In the genomic region with DNA sequence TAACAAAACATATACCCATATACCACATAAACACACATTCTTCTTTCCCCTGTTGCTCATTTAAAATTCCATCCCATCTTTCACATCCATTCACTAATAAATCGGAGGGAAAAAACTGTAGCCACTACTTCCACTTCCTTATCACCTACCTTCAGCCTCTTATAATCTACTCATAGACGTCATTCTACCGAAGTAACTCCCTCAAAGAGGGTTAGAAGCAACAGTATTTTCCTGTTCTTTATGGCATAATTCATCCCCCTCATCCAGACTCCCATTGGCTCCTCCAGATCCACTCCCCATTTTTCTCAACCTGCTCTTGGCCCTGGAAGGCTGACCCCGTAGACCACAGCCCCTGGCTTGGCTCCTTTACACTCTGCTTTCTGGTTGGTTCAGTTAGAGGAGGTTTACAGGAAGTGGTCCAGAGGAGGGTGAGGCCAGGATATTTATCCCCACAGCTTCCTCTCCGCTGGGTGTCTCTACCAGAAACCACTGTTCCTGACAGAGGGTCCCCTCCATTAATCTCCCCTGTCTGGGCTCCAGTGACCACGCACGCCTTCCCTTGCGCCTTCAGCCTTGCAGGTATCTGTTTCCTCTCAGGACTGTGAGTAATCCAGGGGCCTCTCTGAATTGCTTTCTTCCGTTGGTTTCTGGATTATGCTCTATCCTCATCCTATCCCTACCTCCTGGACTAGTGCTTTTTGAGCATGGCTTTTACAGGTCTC, we compare ENCODE assay signal across 15 cellular contexts. TPM values are rescaled to one million over a fixed set of nuclear protein-coding genes. Genes with fewer than 3 reads are reported as not detected.
DNase-seq lines count a peak whose midpoint lies in the region; ATAC-seq and TF ChIP-seq lines count a peak whose summit lies in the region.
"Had no signal": no experiment of that assay in that cellular context is flagged by ENCODE, and none has a peak within 500 bp of the region (broad histone marks: within the 10 kb centered on the region; RNA-seq: fewer than 3 reads in every experiment).

No MANE protein-coding gene starts in this region.

- H3K27me3 Mint-ChIP-seq in CD4-positive, CD25-positive, alpha-beta regulatory T cell = peaks cover 27% of the 10 kb centered on the region
- H3K27me3 Mint-ChIP-seq in GM23338 (ENCODE audit: insufficient read depth, low read depth, poor library complexity) = peaks cover 2% of the 10 kb centered on the region

- H3K18ac ChIP-seq in mesenchymal stem cell (ENCODE audit: low read depth in 1 of 2, low read length in 2 of 2) = no peak overlapping the region

- no peak for TF ChIP-seq POLR2A in tibial nerve (IDR thresholded peaks at IDR 0.05)

- no peaks in the 10 kb centered on the region for H4K20me1 ChIP-seq in GM23338 (replicated peaks; ENCODE audit: insufficient read depth)
- no peaks in the 10 kb centered on the region for H4K20me1 ChIP-seq in MM.1S (ENCODE audit: insufficient read depth, low read length)

- H2BK12ac ChIP-seq in mesenchymal stem cell (ENCODE audit: low read length in 2 of 2) = no peak overlapping the region

- H3K36me3 ChIP-seq in CD4-positive, CD25-positive, alpha-beta regulatory T cell (ENCODE audit: control insufficient read depth, insufficient read depth, low read length) = no peaks in the 10 kb centered on the region
- H3K36me3 ChIP-seq in GM23338 (ENCODE audit: insufficient read depth) (no peaks in the 10 kb centered on the region), WERI-Rb-1 (peaks cover under 1% of the 10 kb centered on the region), mesenchymal stem cell (ENCODE audit: control insufficient read depth in 1 of 2, insufficient read depth in 2 of 2, low read depth in 1 of 2, low read length in 2 of 2) (no peaks in the 10 kb centered on the region), tibial nerve (no peaks in the 10 kb centered on the region), MM.1S (replicated peaks; ENCODE audit: insufficient read depth, low read length) (no peaks in the 10 kb centered on the region)
- H3K36me3 ChIP-seq: heart right ventricle, right lobe of liver had no signal

- H3K9me2 ChIP-seq in GM23338 (ENCODE audit: insufficient read depth) (peaks cover 3% of the 10 kb centered on the region; the same call in 1 of the 2 replicates), MM.1S (replicated peaks; ENCODE audit: insufficient read depth, low read length) (no peaks in the 10 kb centered on the region)

- H3K23ac ChIP-seq in mesenchymal stem cell (ENCODE audit: low read length in 2 of 2) = no peak overlapping the region

- H3K9me3 ChIP-seq in CD4-positive, CD25-positive, alpha-beta regulatory T cell (ENCODE audit: control insufficient read depth in 2 of 2, low read length in 2 of 2) = no peaks in the 10 kb centered on the region
- H3K9me3 ChIP-seq in WERI-Rb-1 (ENCODE audit: severe bottlenecking) (no peaks in the 10 kb centered on the region), mesenchymal stem cell (ENCODE audit: control insufficient read depth, low read length) (peaks cover 3% of the 10 kb centered on the region), tibial nerve (no peaks in the 10 kb centered on the region), MM.1S (replicated peaks; ENCODE audit: insufficient read depth, low read length) (no peaks in the 10 kb centered on the region)
- H3K9me3 ChIP-seq: heart right ventricle, right lobe of liver, SJCRH30 had no signal

- H4K8ac ChIP-seq in mesenchymal stem cell (ENCODE audit: low read length) = no peak overlapping the region

- H3K79me2 ChIP-seq in GM23338 (replicated peaks; ENCODE audit: insufficient read depth) = no peaks in the 10 kb centered on the region
- no peaks in the 10 kb centered on the region for H3K79me2 ChIP-seq in MM.1S (ENCODE audit: low read length)

- no peak overlapping the region for H3K14ac ChIP-seq in mesenchymal stem cell (ENCODE audit: low read length in 2 of 2)

- H3K4me1 ChIP-seq in CD4-positive, CD25-positive, alpha-beta regulatory T cell (ENCODE audit: control insufficient read depth, insufficient read depth, low read length, poor library complexity, severe bottlenecking) = peaks cover 6% of the 10 kb centered on the region
- peaks cover 10% of the 10 kb centered on the region; the same call in 1 of the 2 replicates for H3K4me1 ChIP-seq in GM23338 (ENCODE audit: insufficient read depth)
- H3K4me1 ChIP-seq in mesenchymal stem cell (ENCODE audit: control insufficient read depth, insufficient read depth, low read depth, low read length) = peaks cover 4% of the 10 kb centered on the region
- peaks cover 0 to 3% (median 0%) of the 10 kb centered on the region in 4 donors for H3K4me1 ChIP-seq in tibial nerve
- H3K4me1 ChIP-seq in MM.1S (ENCODE audit: low read length) = no peaks in the 10 kb centered on the region
- H3K4me1 ChIP-seq: right lobe of liver, SJCRH30 had no signal

- H2AK5ac ChIP-seq in mesenchymal stem cell (ENCODE audit: low read length, severe bottlenecking) = peak overlapping the region; percentile 56

- no peak overlapping the region for H2BK120ac ChIP-seq in mesenchymal stem cell (ENCODE audit: low read depth, low read length)

- H3K4ac ChIP-seq in mesenchymal stem cell (ENCODE audit: low read depth in 1 of 2, low read length in 2 of 2) = no peak overlapping the region

- TF ChIP-seq EP300 in tibial nerve (IDR thresholded peaks at IDR 0.05) = no peak

- H3K4me1 Mint-ChIP-seq in CD4-positive, CD25-positive, alpha-beta regulatory T cell = peaks cover 0 to 11% (median 10%) of the 10 kb centered on the region in 4 donors
- H3K4me1 Mint-ChIP-seq in GM23338 = peaks cover 22% of the 10 kb centered on the region

- H3K9ac ChIP-seq in mesenchymal stem cell (ENCODE audit: low read length) = no peak overlapping the region
- no peak overlapping the region for H3K9ac ChIP-seq in MM.1S (ENCODE audit: low read length)

- no peak overlapping the region for H3K4me2 ChIP-seq in GM23338
- H3K4me2 ChIP-seq in mesenchymal stem cell (ENCODE audit: low read length, poor library complexity, severe bottlenecking) = no peak overlapping the region
- H3K4me2 ChIP-seq in MM.1S (ENCODE audit: low read depth, low read length) = no peak overlapping the region

- TF ChIP-seq CTCF in GM23338 (conservative IDR thresholded peaks at IDR 0.05; ENCODE audit: low read depth in 2 of 2) (no peak), WERI-Rb-1 (IDR thresholded peaks at IDR 0.05; ENCODE audit: low read depth, low read length) (no peak), tibial nerve (IDR thresholded peaks at IDR 0.05) (no peak), MM.1S (IDR thresholded peaks at IDR 0.05; ENCODE audit: low read length) (no peak)

- no peaks in the 10 kb centered on the region for H3K27me3 ChIP-seq in CD4-positive, CD25-positive, alpha-beta regulatory T cell (ENCODE audit: control insufficient read depth, insufficient read depth, low read length)
- H3K27me3 ChIP-seq in GM23338 (ENCODE audit: insufficient read depth) (no peaks in the 10 kb centered on the region), WERI-Rb-1 (ENCODE audit: insufficient read depth, low read depth, severe bottlenecking) (no peaks in the 10 kb centered on the region), mesenchymal stem cell (ENCODE audit: control insufficient read depth in 1 of 2, insufficient read depth in 1 of 2, low read length in 2 of 2) (peaks cover 0 to 8% of the 10 kb centered on the region in 2 experiments), tibial nerve (no peaks in the 10 kb centered on the region), MM.1S (replicated peaks; ENCODE audit: insufficient read depth, low read length) (no peaks in the 10 kb centered on the region)
- H3K27me3 ChIP-seq: heart right ventricle, right lobe of liver, SJCRH30 had no signal

- H2AFZ ChIP-seq in GM23338 = peak overlapping the region; percentile 39
- peak overlapping the region; percentile 5 for H2AFZ ChIP-seq in mesenchymal stem cell (ENCODE audit: low read depth, low read length)
- no peak overlapping the region for H2AFZ ChIP-seq in MM.1S (ENCODE audit: low read length)

- peak overlapping the region; percentile 32 for H3K4me3 ChIP-seq in CD4-positive, CD25-positive, alpha-beta regulatory T cell (ENCODE audit: low read depth, low read length)
- H3K4me3 ChIP-seq in GM23338 (no peak overlapping the region), WERI-Rb-1 (ENCODE audit: low read depth, low read length) (no peak overlapping the region), mesenchymal stem cell (ENCODE audit: insufficient read depth in 1 of 2, low read depth in 1 of 2, low read length in 2 of 2) (no peak overlapping the region), tibial nerve (no peak overlapping the region), MM.1S (ENCODE audit: low read length) (no peak overlapping the region)
- H3K4me3 ChIP-seq: heart right ventricle, right lobe of liver, SJCRH30 had no signal

- no peak for ATAC-seq in CD4-positive, CD25-positive, alpha-beta regulatory T cell (ENCODE audit: low read depth in 2 of 2)
- ATAC-seq in GM23338 (no peak), HG03045 (IDR thresholded peaks at IDR 0.05; ENCODE audit: unreplicated experiment) (no peak)
- ATAC-seq: heart right ventricle, left lobe of liver, right lobe of liver had no signal

- H4K91ac ChIP-seq in mesenchymal stem cell (ENCODE audit: low read length) = no peak overlapping the region

- no peaks in the 10 kb centered on the region for H3K79me1 ChIP-seq in mesenchymal stem cell (replicated peaks; ENCODE audit: low read length, poor library complexity, severe bottlenecking)

- H3K4me3 Mint-ChIP-seq in CD4-positive, CD25-positive, alpha-beta regulatory T cell = peak overlapping the region in 3 of 4 donors; percentile 7 to 78 (median 76)
- no peak overlapping the region for H3K4me3 Mint-ChIP-seq in GM23338
- H3K4me3 Mint-ChIP-seq: neural crest cell had no signal

- H3K27ac ChIP-seq in CD4-positive, CD25-positive, alpha-beta regulatory T cell (ENCODE audit: insufficient read depth, low read length, poor library complexity, severe bottlenecking) = no peak overlapping the region
- no peak overlapping the region for H3K27ac ChIP-seq in GM23338 (ENCODE audit: low read depth)
- H3K27ac ChIP-seq in WERI-Rb-1 = no peak overlapping the region
- H3K27ac ChIP-seq in mesenchymal stem cell (ENCODE audit: low read length, poor library complexity, severe bottlenecking) = no peak overlapping the region
- no peak overlapping the region for H3K27ac ChIP-seq in tibial nerve
- H3K27ac ChIP-seq in MM.1S (ENCODE audit: low read length) = no peak overlapping the region
- H3K27ac ChIP-seq: heart right ventricle, right lobe of liver, SJCRH30 had no signal

- DNase-seq in CD4-positive, CD25-positive, alpha-beta regulatory T cell = peak in 1 of 3 donors; percentile 39
- DNase-seq in GM23338 (ENCODE audit: low spot score) (no peak), WERI-Rb-1 (peak; percentile 42), mesenchymal stem cell (no peak), tibial nerve (ENCODE audit: low spot score in 2 of 2) (no peak), MM.1S (no peak), NCI-H1048 (lab: John Stamatoyannopoulos, UW) (no peak)
- DNase-seq: C1 segment of cervical spinal cord; heart right ventricle; right lobe of liver; SJCRH30; stimulated activated CD4-positive, alpha-beta T cell treated with anti-CD3 and anti-CD28 coated beads, Interleukin-4, amount 100 ng/mL, for 4 hours had no signal

- peaks cover 0 to 1% (median 0%) of the 10 kb centered on the region in 7 donors for H3K9me3 Mint-ChIP-seq in CD4-positive, CD25-positive, alpha-beta regulatory T cell
- H3K9me3 Mint-ChIP-seq in GM23338 = peaks cover 2% of the 10 kb centered on the region; the same call in 1 of the 3 replicates
- H3K9me3 Mint-ChIP-seq: neural crest cell had no signal

- no peak overlapping the region for H2BK15ac ChIP-seq in mesenchymal stem cell (ENCODE audit: low read depth, poor library complexity, severe bottlenecking)

- H3F3A ChIP-seq in GM23338 (replicated peaks; ENCODE audit: low read depth) = no peaks in the 10 kb centered on the region
- H3F3A ChIP-seq in MM.1S (ENCODE audit: insufficient read depth, low read length) = no peaks in the 10 kb centered on the region

- H3K27ac Mint-ChIP-seq in CD4-positive, CD25-positive, alpha-beta regulatory T cell = peak overlapping the region; percentile 0 to 63 (median 54)
- no peak overlapping the region for H3K27ac Mint-ChIP-seq in GM23338

- no peaks in the 10 kb centered on the region for H3K36me3 Mint-ChIP-seq in CD4-positive, CD25-positive, alpha-beta regulatory T cell
- no peaks in the 10 kb centered on the region for H3K36me3 Mint-ChIP-seq in GM23338 (ENCODE audit: low read depth)

- 72% methylated on average over 8 of the region's 9 CpGs for WGBS in mesenchymal stem cell
- whole genome bisulfite sequencing in tibial nerve, 2 donors = 67 to 74% methylated on average over 9 of the region's 9 CpGs

- no peak overlapping the region for H2BK5ac ChIP-seq in mesenchymal stem cell (ENCODE audit: low read depth, low read length, poor library complexity, severe bottlenecking)

RNA-seq across cellular contexts. Expression of a gene that starts 46.2 kb away (rescaled TPM):
- 8.9 TPM for total RNA-seq in CD4-positive, CD25-positive, alpha-beta regulatory T cell
- under 1 TPM in 2 of 4 donors, not detected in 2; 0.32 to 0.36 TPM for polyA plus RNA-seq in CD4-positive, CD25-positive, alpha-beta regulatory T cell
- 1.6 and 2.1 TPM in 2 replicates for total RNA-seq in GM23338 (2014; rRNA removed; shearing (Covaris generic))
- polyA plus RNA-seq in GM23338 (2016; fragmentation: Nextera tagmentation; extraction: Ambion mirVana) = 0.71 and 1.2 TPM in 2 replicates
- 0.22 TPM for polyA plus RNA-seq in mesenchymal stem cell (2013, experiment 1 of 2)
- 0.33 TPM for polyA plus RNA-seq in mesenchymal stem cell (2013, experiment 2 of 2)
- 10 to 100 TPM; 15.1 to 62.1 (median 20.7) TPM for total RNA-seq in tibial nerve
